Comparison of ENCODE assay signal across 12 cellular contexts in the genomic region with DNA sequence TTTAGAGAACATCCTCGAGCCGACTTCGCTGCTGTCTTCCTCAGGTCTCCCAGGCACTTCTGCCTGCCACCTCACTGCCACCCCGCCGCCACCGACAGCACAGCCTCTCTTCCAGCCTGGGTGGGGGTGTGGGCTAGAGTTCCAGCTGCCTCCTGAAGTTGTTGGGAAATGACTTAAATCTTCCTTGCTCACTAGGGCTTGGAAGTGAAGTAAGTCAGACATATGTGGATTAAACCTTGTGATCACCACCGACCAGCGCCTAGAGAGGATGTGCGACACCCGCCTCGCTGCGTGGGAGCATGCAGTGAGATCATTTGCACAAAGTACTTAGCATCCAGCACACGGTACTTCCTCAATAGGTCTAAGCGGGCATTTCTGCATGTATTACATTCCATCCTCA.
"Had no signal": no experiment of that assay in that cellular context is flagged by ENCODE, and none has a peak within 500 bp of the region (broad histone marks: within the 10 kb centered on the region; RNA-seq: fewer than 3 reads in every experiment).

No MANE protein-coding gene starts in this region.

- H3K4me1 Mint-ChIP-seq: activated naive CD8-positive, alpha-beta T cell treated with anti-CD3 and anti-CD28 coated beads, Interleukin-2, amount 10 ng/mL, durations not matched to agents 7 days and 5 days had no signal

- H3K4me3 Mint-ChIP-seq: activated naive CD8-positive, alpha-beta T cell treated with anti-CD3 and anti-CD28 coated beads, Interleukin-2, amount 10 ng/mL, durations not matched to agents 7 days and 5 days; activated T-cell treated with anti-CD3 and anti-CD28 coated beads, Interleukin-2, amount 50 U/mL, for 72 hours; T-helper 2 cell treated with Interferon-gamma antibody and Interleukin-4, amounts not matched to agents 5 μg/mL and 100 μg/mL, for 36 hours had no signal

- H3K36me3 Mint-ChIP-seq: activated naive CD8-positive, alpha-beta T cell treated with anti-CD3 and anti-CD28 coated beads, Interleukin-2, amount 10 ng/mL, durations not matched to agents 7 days and 5 days had no signal

- H3K27me3 ChIP-seq: testis had no signal

- DNase-seq: activated CD4-positive, alpha-beta T cell treated with anti-CD3 and anti-CD28 coated beads for 1 hour; activated CD4-positive, alpha-beta T cell treated with anti-CD3 and anti-CD28 coated beads, Interleukin-2, amount 50 U/mL, for 48 hours; activated naive CD8-positive, alpha-beta T cell treated with anti-CD3 and anti-CD28 coated beads, Interleukin-2, amount 10 ng/mL, durations not matched to agents 7 days and 5 days; activated T-cell treated with anti-CD3 and anti-CD28 coated beads, Interleukin-2, amount 50 U/mL, for 72 hours; aorta; effector CD4-positive, alpha-beta T cell; hypothalamus; stimulated activated CD4-positive, alpha-beta T cell treated with anti-CD3 and anti-CD28 coated beads, Interleukin-12 subunit alpha, Interleukin-12 subunit beta, amount 100 ng/mL, for 4 hours; stimulated activated naive CD8-positive, alpha-beta T cell treated with anti-CD3 and anti-CD28 coated beads, Interleukin-15, Interleukin-2, amounts not matched to agents 100 U/mL and 50 U/mL, for 24 hours had no signal

- H3K9me3 ChIP-seq: testis had no signal

- H3K4me3 ChIP-seq: lung, testis had no signal

- H3K9me3 Mint-ChIP-seq: activated naive CD8-positive, alpha-beta T cell treated with anti-CD3 and anti-CD28 coated beads, Interleukin-2, amount 10 ng/mL, durations not matched to agents 7 days and 5 days; activated T-cell treated with anti-CD3 and anti-CD28 coated beads, Interleukin-2, amount 50 U/mL, for 72 hours; T-helper 2 cell treated with Interferon-gamma antibody and Interleukin-4, amounts not matched to agents 5 μg/mL and 100 μg/mL, for 36 hours had no signal

- H3K27ac Mint-ChIP-seq: activated naive CD8-positive, alpha-beta T cell treated with anti-CD3 and anti-CD28 coated beads, Interleukin-2, amount 10 ng/mL, durations not matched to agents 7 days and 5 days; activated T-cell treated with anti-CD3 and anti-CD28 coated beads, Interleukin-2, amount 50 U/mL, for 72 hours; T-helper 2 cell treated with Interferon-gamma antibody and Interleukin-4, amounts not matched to agents 5 μg/mL and 100 μg/mL, for 36 hours had no signal

- ATAC-seq: activated T-cell treated with anti-CD3 and anti-CD28 coated beads, Interleukin-2, amount 50 U/mL, for 72 hours had no signal
